11 cellular contexts compared by ENCODE assay signal in genomic region chr11:111526501-111526900, GRCh38. TPM values are rescaled to one million over a fixed set of nuclear protein-coding genes. Genes with fewer than 3 reads are reported as not detected.
A peak's percentile ranks its signal among the peaks of the same experiment; 100 is the strongest.
DNase-seq lines count a peak whose midpoint lies in the region; ATAC-seq, FAIRE-seq and TF ChIP-seq lines count a peak whose summit lies in the region.
"Had no signal": no experiment of that assay in that cellular context is flagged by ENCODE, and none has a peak within 500 bp of the region (broad histone marks: within the 10 kb centered on the region; RNA-seq: fewer than 3 reads in every experiment).

No MANE protein-coding gene starts in this region.

- H2AFZ ChIP-seq in astrocyte (ENCODE audit: low read depth, low read length) (no peak overlapping the region), osteoblast (ENCODE audit: low read length) (no peak overlapping the region)

- TF ChIP-seq CTCF in astrocyte (IDR thresholded peaks at IDR 0.05; ENCODE audit: insufficient read depth, low read depth, low read length) (no peak), osteoblast (IDR thresholded peaks at IDR 0.05; ENCODE audit: extremely low read depth, low read depth, low read length) (no peak)

- H3K79me2 ChIP-seq in astrocyte (ENCODE audit: insufficient read depth, low read length), result no peaks in the 10 kb centered on the region
- H3K79me2 ChIP-seq in osteoblast (ENCODE audit: insufficient read depth, low read length), result no peaks in the 10 kb centered on the region

- H3K27ac ChIP-seq in astrocyte (ENCODE audit: low read depth, low read length), result peak overlapping the region; percentile 31
- peak overlapping the region; percentile 8 for H3K27ac ChIP-seq in osteoblast (ENCODE audit: low read depth, low read length)

- H3K4me3 Mint-ChIP-seq in T-helper 1 cell treated with Interleukin-12 subunit alpha and Interleukin-12 subunit beta and Interleukin-4 antibody, amounts not matched to agents 30 μg/mL and 1 μg/mL, for 36 hours, result no peak overlapping the region
- H3K4me3 Mint-ChIP-seq in astrocyte (ENCODE audit: unreplicated experiment), result no peak overlapping the region

- H3K9ac ChIP-seq in astrocyte (ENCODE audit: low read length), result no peak overlapping the region

- H3K4me1 ChIP-seq in astrocyte (ENCODE audit: insufficient read depth, low read length) (peaks cover 26% of the 10 kb centered on the region), osteoblast (ENCODE audit: insufficient read depth, low read length) (peaks cover 25% of the 10 kb centered on the region)

- H3K4me3 ChIP-seq in astrocyte (ENCODE audit: insufficient read depth, low read depth, low read length) (no peak overlapping the region), osteoblast (ENCODE audit: insufficient read depth, low read length) (no peak overlapping the region)

- ATAC-seq in GM21723 (IDR thresholded peaks at IDR 0.05; ENCODE audit: unreplicated experiment) (no peak), GM18502 (IDR thresholded peaks at IDR 0.05; ENCODE audit: poor library complexity, unreplicated experiment) (no peak)

- H3K36me3 Mint-ChIP-seq in T-helper 1 cell treated with Interleukin-12 subunit alpha and Interleukin-12 subunit beta and Interleukin-4 antibody, amounts not matched to agents 30 μg/mL and 1 μg/mL, for 36 hours (ENCODE audit: low read depth), result no peaks in the 10 kb centered on the region
- H3K36me3 Mint-ChIP-seq in astrocyte (ENCODE audit: low read depth, unreplicated experiment), result no peaks in the 10 kb centered on the region

- peak overlapping the region; percentile 25 for H3K4me2 ChIP-seq in astrocyte (ENCODE audit: low read length)
- H3K4me2 ChIP-seq in osteoblast (ENCODE audit: insufficient read depth, low read length), result no peak overlapping the region

- H3K27me3 ChIP-seq in astrocyte (ENCODE audit: insufficient read depth, low read length), result no peaks in the 10 kb centered on the region
- H3K27me3 ChIP-seq in osteoblast (ENCODE audit: insufficient read depth, low read length), result no peaks in the 10 kb centered on the region

- H3K9me3 ChIP-seq in astrocyte (ENCODE audit: insufficient read depth, low read depth, low read length), result no peaks in the 10 kb centered on the region
- H3K9me3 ChIP-seq in osteoblast (ENCODE audit: low read depth, low read length), result no peaks in the 10 kb centered on the region

- DNase-seq in T-helper 1 cell, result no peak
- DNase-seq in HTR-8/SVneo (ENCODE audit: insufficient read length, low spot score), result peak; percentile 87
- peak; percentile 89 for DNase-seq in astrocyte (ENCODE audit: low read depth)
- DNase-seq in osteoblast (ENCODE audit: insufficient read length, low spot score, missing footprints), result peak; percentile 84
- no peak for DNase-seq in frontal cortex (ENCODE audit: low spot score in 2 of 2)
- DNase-seq: activated CD4-positive, alpha-beta T cell treated with anti-CD3 and anti-CD28 coated beads, Interleukin-2, amount 50 U/mL, for 4 hours; NK-92 treated with Interleukin-12 subunit alpha and Interleukin-12 subunit beta, amount 100 ng/mL, for 24 hours had no signal

- H3K4me1 Mint-ChIP-seq in T-helper 1 cell treated with Interleukin-12 subunit alpha and Interleukin-12 subunit beta and Interleukin-4 antibody, amounts not matched to agents 30 μg/mL and 1 μg/mL, for 36 hours (ENCODE audit: low read depth), result peaks cover 33% of the 10 kb centered on the region
- H3K4me1 Mint-ChIP-seq in astrocyte (ENCODE audit: low read depth, unreplicated experiment), result peaks cover 51% of the 10 kb centered on the region

- no peaks in the 10 kb centered on the region for H3K27me3 Mint-ChIP-seq in T-helper 1 cell treated with Interleukin-12 subunit alpha and Interleukin-12 subunit beta and Interleukin-4 antibody, amounts not matched to agents 30 μg/mL and 1 μg/mL, for 36 hours (ENCODE audit: low read depth)
- H3K27me3 Mint-ChIP-seq in astrocyte (ENCODE audit: low read depth, unreplicated experiment), result no peaks in the 10 kb centered on the region

- no peaks in the 10 kb centered on the region for H3K9me3 Mint-ChIP-seq in T-helper 1 cell treated with Interleukin-12 subunit alpha and Interleukin-12 subunit beta and Interleukin-4 antibody, amounts not matched to agents 30 μg/mL and 1 μg/mL, for 36 hours
- no peaks in the 10 kb centered on the region for H3K9me3 Mint-ChIP-seq in astrocyte (ENCODE audit: unreplicated experiment)

- H4K20me1 ChIP-seq in astrocyte (ENCODE audit: insufficient read depth, low read length), result no peaks in the 10 kb centered on the region
- no peaks in the 10 kb centered on the region for H4K20me1 ChIP-seq in osteoblast (ENCODE audit: insufficient read depth, low read length)

- no peaks in the 10 kb centered on the region for H3K36me3 ChIP-seq in astrocyte (ENCODE audit: insufficient read depth, low read length)
- no peaks in the 10 kb centered on the region for H3K36me3 ChIP-seq in osteoblast (ENCODE audit: insufficient read depth, low read length)

- FAIRE-seq in HTR-8/SVneo (lab: Jason Lieb, UNC), result peak; percentile 96
- FAIRE-seq in astrocyte (lab: Jason Lieb, UNC), result peak; percentile 34
- FAIRE-seq in frontal cortex (lab: Jason Lieb, UNC), result no peak

- peak overlapping the region; percentile 34 for H3K27ac Mint-ChIP-seq in T-helper 1 cell treated with Interleukin-12 subunit alpha and Interleukin-12 subunit beta and Interleukin-4 antibody, amounts not matched to agents 30 μg/mL and 1 μg/mL, for 36 hours
- H3K27ac Mint-ChIP-seq in astrocyte (ENCODE audit: unreplicated experiment), result peak overlapping the region; percentile 63

RNA-seq across cellular contexts. Expression of gene HOATZ, which starts 11.9 kb away (rescaled TPM):
- total RNA-seq in astrocyte, result 0.43 TPM in 2 replicates
- total RNA-seq in osteoblast, result not detected in 2 replicates
- not detected for total RNA-seq in frontal cortex
- total RNA-seq: mononuclear cell had no signal

RNA-seq across cellular contexts. Expression of gene LAYN, which starts 14.0 kb away (rescaled TPM):
- total RNA-seq in astrocyte (47.5 and 54.5 TPM in 2 replicates), osteoblast (81.8 and 94.0 TPM in 2 replicates), frontal cortex (4.1 TPM)

RNA-seq across cellular contexts. Expression of gene BTG4, which starts 14.3 kb away (rescaled TPM):
- total RNA-seq in astrocyte, result 0.50 and 0.55 TPM in 2 replicates
- total RNA-seq in osteoblast, result 0.29 TPM in 1 of 2 replicates, not detected in the other
- not detected for total RNA-seq in frontal cortex
- total RNA-seq: mononuclear cell had no signal

Comparison
In these comparisons a context has a peak if more than half of its experiments do, and no peak if none do; other contexts are left out.
1. DNase-seq: peak in HTR-8/SVneo (single experiment), astrocyte (single experiment) and osteoblast (single experiment); none in T-helper 1 cell (0 of 5) and frontal cortex (0 of 2).